In the genomic region with DNA sequence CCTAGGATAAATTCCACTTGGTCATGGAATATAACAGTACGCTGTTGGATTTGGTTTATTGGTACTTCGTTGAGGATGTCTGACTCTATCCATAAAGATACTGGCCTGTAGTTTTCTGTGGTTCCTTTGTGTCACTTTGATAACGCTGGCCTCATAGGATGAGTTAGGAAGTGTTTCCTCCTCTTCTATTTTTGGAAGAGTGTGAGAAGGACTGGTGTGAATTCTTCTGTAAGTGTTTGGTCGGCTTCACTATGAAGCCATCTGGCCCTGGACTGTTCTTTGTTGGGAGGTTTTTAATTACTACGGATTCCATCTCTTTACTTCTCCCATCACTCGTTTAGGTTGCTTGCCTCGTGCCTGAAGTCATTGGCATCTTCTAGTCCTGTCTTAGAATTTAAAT, we compare ENCODE assay signal across 19 cellular contexts.
A peak's percentile ranks its signal among the peaks of the same experiment; 100 is the strongest.
DNase-seq lines count a peak whose midpoint lies in the region; ATAC-seq and TF ChIP-seq lines count a peak whose summit lies in the region.
"Had no signal": no experiment of that assay in that cellular context is flagged by ENCODE, and none has a peak within 500 bp of the region (broad histone marks: within the 10 kb centered on the region; RNA-seq: fewer than 3 reads in every experiment).

No MANE protein-coding gene starts in this region.

- no peaks in the 10 kb centered on the region for H3K27me3 Mint-ChIP-seq in CD4-positive, alpha-beta T cell
- H3K27me3 Mint-ChIP-seq in natural killer cell (ENCODE audit: low read depth in 2 of 2), result no peaks in the 10 kb centered on the region
- H3K27me3 Mint-ChIP-seq: CD4-positive, CD25-positive, alpha-beta regulatory T cell had no signal

- peaks cover 35% of the 10 kb centered on the region for H3K4me1 Mint-ChIP-seq in CD4-positive, alpha-beta T cell (ENCODE audit: low read depth)
- H3K4me1 Mint-ChIP-seq in natural killer cell, result peaks cover 59 to 82% of the 10 kb centered on the region in 2 donors

- H3K36me3 Mint-ChIP-seq in CD4-positive, alpha-beta T cell (ENCODE audit: low read depth), result peaks cover 3% of the 10 kb centered on the region
- no peaks in the 10 kb centered on the region for H3K36me3 Mint-ChIP-seq in natural killer cell

- ATAC-seq in CD4-positive, alpha-beta T cell (ENCODE audit: poor library complexity), result no peak
- peak; percentile 70 for ATAC-seq in Right ventricle myocardium superior (ENCODE audit: poor library complexity)
- peak; percentile 65 for ATAC-seq in left ventricle myocardium superior
- no peak for ATAC-seq in natural killer cell
- ATAC-seq in HG02973 (IDR thresholded peaks at IDR 0.05; ENCODE audit: unreplicated experiment), result no peak
- ATAC-seq: GM23338 had no signal

- H3K9me3 ChIP-seq in CD4-positive, alpha-beta T cell (ENCODE audit: control insufficient read depth, low read length), result no peaks in the 10 kb centered on the region
- H3K9me3 ChIP-seq: BLaER1 treated with 17β-estradiol and CSF1 and Interleukin-3, amounts not matched to agents 10 nM and 100 nM had no signal

- no peaks in the 10 kb centered on the region for H3K9me3 Mint-ChIP-seq in CD4-positive, alpha-beta T cell
- H3K9me3 Mint-ChIP-seq in natural killer cell, result no peaks in the 10 kb centered on the region
- H3K9me3 Mint-ChIP-seq: CD4-positive, CD25-positive, alpha-beta regulatory T cell; GM23338 had no signal

- TF ChIP-seq CTCF in CD4-positive, alpha-beta T cell (IDR thresholded peaks at IDR 0.05), result no peak
- TF ChIP-seq CTCF in natural killer cell (IDR thresholded peaks at IDR 0.05), result no peak

- POLR2A ChIA-PET in CD4-positive, alpha-beta T cell (lab: Charles Lee), result no interaction called here

- CTCF ChIA-PET in CD4-positive, alpha-beta T cell (lab: Charles Lee), result no interaction called here

- H3K27ac ChIP-seq in CD4-positive, alpha-beta T cell (ENCODE audit: low read depth, low read length), result no peak overlapping the region
- H3K27ac ChIP-seq: HL-60 had no signal

- H3K27ac Mint-ChIP-seq in CD4-positive, alpha-beta T cell, result peak overlapping the region; percentile 15
- peak overlapping the region in 1 of 2 donors; percentile 70 for H3K27ac Mint-ChIP-seq in natural killer cell
- H3K27ac Mint-ChIP-seq: GM23338 had no signal

- H3K4me3 Mint-ChIP-seq in CD4-positive, alpha-beta T cell, result no peak overlapping the region
- H3K4me3 Mint-ChIP-seq in natural killer cell, result no peak overlapping the region
- H3K4me3 Mint-ChIP-seq: CD4-positive, CD25-positive, alpha-beta regulatory T cell; GM23338 had no signal

- no peak for DNase-seq in CD4-positive, alpha-beta T cell
- DNase-seq in Right ventricle myocardium superior (no peak), left ventricle myocardium superior (no peak), islet precursor cell (peak; percentile 12), natural killer cell (no peak), NCI-H524 treated with DMSO at 0.1 percent for 48 hours (lab: John Stamatoyannopoulos, UW) (no peak)
- DNase-seq in activated CD4-positive, alpha-beta T cell treated with anti-CD3 and anti-CD28 coated beads for 4 hours, result no peak
- DNase-seq: 8988T, AML-193, Calu3, DMS153, DMS79 treated with DMSO at 0.1 percent for 48 hours, EL, H7 had no signal

- no peaks in the 10 kb centered on the region for H3K27me3 ChIP-seq in CD4-positive, alpha-beta T cell (ENCODE audit: control insufficient read depth, insufficient read depth, low read length)

- intact Hi-C loops in CD4-positive, alpha-beta T cell (cut with DNase I, micrococcal nuclease), result no loop called here
- intact Hi-C loops in Right ventricle myocardium superior (cut with DNase I), result no loop called here
- intact Hi-C loops in left ventricle myocardium superior (cut with micrococcal nuclease), result no loop called here
- intact Hi-C loops in natural killer cell (cut with micrococcal nuclease), result no loop called here

Comparison
In these comparisons a context has a peak if more than half of its experiments do, and no peak if none do; other contexts are left out.
1. ATAC-seq: peak in Right ventricle myocardium superior (single experiment) and left ventricle myocardium superior (single experiment); none in CD4-positive, alpha-beta T cell (single experiment), natural killer cell (0 of 3) and HG02973 (single experiment).